ENCODE assay signal across 1 cellular context in genomic region chr3:45253316-45253715, GRCh38.
TF ChIP-seq lines count a peak whose summit lies in the region.

No MANE protein-coding gene starts in this region.

TF ChIP-seq in H1, 55 proteins besides CTCF, POLR2A, EP300 and RAD21:
- no peak for TF ChIP-seq JUN (IDR thresholded peaks at IDR 0.05; ENCODE audit: low read depth, low read length)
- TF ChIP-seq BACH1 (IDR thresholded peaks at IDR 0.05; ENCODE audit: low read length), result no peak
- TF ChIP-seq SAP30 (IDR thresholded peaks at IDR 0.05; ENCODE audit: insufficient read depth, insufficient replicate concordance, low read length), result no peak
- TF ChIP-seq RFX5 (IDR thresholded peaks at IDR 0.05; ENCODE audit: borderline replicate concordance, low read depth, low read length), result no peak
- no peak for TF ChIP-seq SIN3A (conservative IDR thresholded peaks at IDR 0.05 in 1 of 2, IDR thresholded peaks at IDR 0.05 in 1 of 2; ENCODE audit: low read depth in 1 of 2, low read length in 2 of 2)
- TF ChIP-seq SP4 (IDR thresholded peaks at IDR 0.05; ENCODE audit: low read length), result no peak
- TF ChIP-seq CHD7 (IDR thresholded peaks at IDR 0.05; ENCODE audit: insufficient replicate concordance, low read length), result no peak
- no peak for TF ChIP-seq SIRT6 (IDR thresholded peaks at IDR 0.05; ENCODE audit: low read length)
- TF ChIP-seq NANOG (IDR thresholded peaks at IDR 0.05; ENCODE audit: insufficient read depth, low read depth, low read length, poor library complexity, severe bottlenecking), result no peak
- TF ChIP-seq USF2 (IDR thresholded peaks at IDR 0.05; ENCODE audit: low read length), result no peak
- TF ChIP-seq TEAD4 (IDR thresholded peaks at IDR 0.05; ENCODE audit: low read depth, low read length), result no peak
- no peak for TF ChIP-seq BCL11A (IDR thresholded peaks at IDR 0.05; ENCODE audit: low read depth in 2 of 2, low read length in 2 of 2)
- no peak for TF ChIP-seq TBP (IDR thresholded peaks at IDR 0.05; ENCODE audit: low read depth, low read length)
- TF ChIP-seq HDAC2 (IDR thresholded peaks at IDR 0.05; ENCODE audit: borderline replicate concordance in 1 of 2, low read depth in 2 of 2, low read length in 2 of 2), result no peak
- no peak for TF ChIP-seq POU5F1 (IDR thresholded peaks at IDR 0.05; ENCODE audit: low read depth, low read length)
- no peak for TF ChIP-seq NRF1 (IDR thresholded peaks at IDR 0.05; ENCODE audit: low read depth, low read length)
- no peak for TF ChIP-seq CBX8 (IDR thresholded peaks at IDR 0.05; ENCODE audit: borderline replicate concordance, low read depth, low read length)
TF ChIP-seq in H1: peak in this region for 0.
